Comparison of ENCODE assay signal across 1 cellular context in genomic region chr17:19364699-19365498, GRCh38.
A peak's percentile ranks its signal among the peaks of the same experiment; 100 is the strongest.
TF ChIP-seq lines count a peak whose summit lies in the region.

No MANE protein-coding gene starts in this region.

TF ChIP-seq in HepG2, 621 proteins besides CTCF, POLR2A, EP300 and RAD21 (continued from another document):
- TF ChIP-seq ZNF280B (CRISPR knock-in tag; IDR thresholded peaks at IDR 0.05; ENCODE audit: borderline replicate concordance) (no peak), ZNF652 (CRISPR knock-in tag; IDR thresholded peaks at IDR 0.05; ENCODE audit: borderline replicate concordance, low read depth) (no peak), ZNF547 (CRISPR knock-in tag; IDR thresholded peaks at IDR 0.05) (peak; percentile 51; the same call in 1 of the 2 replicates), ZNF501 (CRISPR knock-in tag; IDR thresholded peaks at IDR 0.05) (peak; percentile 35; the same call in 1 of the 2 replicates), ZNF710 (CRISPR knock-in tag; IDR thresholded peaks at IDR 0.05; ENCODE audit: borderline replicate concordance) (0 out of 2 replicates have a peak, but pooled peaks have one; percentile 49), ZNF644 (CRISPR knock-in tag; IDR thresholded peaks at IDR 0.05; ENCODE audit: low read depth) (0 out of 2 replicates have a peak, but pooled peaks have one; percentile 30), PITX1 (CRISPR knock-in tag; IDR thresholded peaks at IDR 0.05) (no peak), NFIC (IDR thresholded peaks at IDR 0.05; ENCODE audit: low read length) (no peak), REL (CRISPR knock-in tag; conservative IDR thresholded peaks at IDR 0.05) (no peak), ZNF224 (CRISPR knock-in tag; IDR thresholded peaks at IDR 0.05) (no peak), ZNF598 (CRISPR knock-in tag; IDR thresholded peaks at IDR 0.05; ENCODE audit: borderline replicate concordance) (no peak; the same call in 1 of the 2 replicates), ZNF337 (CRISPR knock-in tag; IDR thresholded peaks at IDR 0.05; ENCODE audit: borderline replicate concordance, low read depth) (no peak), ZNF589 (CRISPR knock-in tag; conservative IDR thresholded peaks at IDR 0.05) (no peak), MAF1 (CRISPR knock-in tag; IDR thresholded peaks at IDR 0.05; ENCODE audit: borderline replicate concordance) (no peak), ZIK1 (CRISPR knock-in tag; IDR thresholded peaks at IDR 0.05; ENCODE audit: borderline replicate concordance, low read depth) (no peak), RBM22 (optimal IDR thresholded peaks at IDR 0.05; ENCODE audit: low read length) (no peak), MIXL1 (CRISPR knock-in tag; IDR thresholded peaks at IDR 0.05) (no peak), ZNF580 (CRISPR knock-in tag; IDR thresholded peaks at IDR 0.05; ENCODE audit: borderline replicate concordance, low read depth) (no peak), REXO4 (CRISPR knock-in tag; IDR thresholded peaks at IDR 0.05; ENCODE audit: borderline replicate concordance) (no peak), MEIS1 (CRISPR knock-in tag; IDR thresholded peaks at IDR 0.05; ENCODE audit: borderline replicate concordance) (no peak), MYPOP (CRISPR knock-in tag; IDR thresholded peaks at IDR 0.05) (no peak), ZNF768 (CRISPR knock-in tag; IDR thresholded peaks at IDR 0.05) (no peak), ZNF780A (CRISPR knock-in tag; IDR thresholded peaks at IDR 0.05) (no peak), THYN1 (CRISPR knock-in tag; IDR thresholded peaks at IDR 0.05; ENCODE audit: borderline replicate concordance, low read depth) (no peak), ZNF747 (CRISPR knock-in tag; IDR thresholded peaks at IDR 0.05; ENCODE audit: borderline replicate concordance) (no peak), TRIM22 (IDR thresholded peaks at IDR 0.05) (no peak), ZNF75D (CRISPR knock-in tag; IDR thresholded peaks at IDR 0.05; ENCODE audit: borderline replicate concordance) (no peak), TBP (CRISPR knock-in tag; IDR thresholded peaks at IDR 0.05) (no peak), HMGA1 (CRISPR knock-in tag; conservative IDR thresholded peaks at IDR 0.05) (no peak), NR2C2 (CRISPR knock-in tag; IDR thresholded peaks at IDR 0.05; ENCODE audit: borderline replicate concordance) (no peak), NR2F1 (CRISPR knock-in tag; IDR thresholded peaks at IDR 0.05) (no peak), ZNF883 (CRISPR knock-in tag; IDR thresholded peaks at IDR 0.05; ENCODE audit: not compliant biosample characterization) (no peak), SAP130 (CRISPR knock-in tag; IDR thresholded peaks at IDR 0.05; ENCODE audit: low read depth) (peak; percentile 33; the same call in 1 of the 2 replicates), SKI (IDR thresholded peaks at IDR 0.05; ENCODE audit: partially characterized antibody) (no peak), POLR2AphosphoS2 (IDR thresholded peaks at IDR 0.05; ENCODE audit: low read depth, low read length) (no peak), SIX4 (CRISPR knock-in tag; IDR thresholded peaks at IDR 0.05) (peak; percentile 98), ZNF749 (CRISPR knock-in tag; IDR thresholded peaks at IDR 0.05; ENCODE audit: borderline replicate concordance) (no peak), MED13 (CRISPR knock-in tag; IDR thresholded peaks at IDR 0.05) (0 out of 2 replicates have a peak, but pooled peaks have one; percentile 55), ZNF230 (CRISPR knock-in tag; IDR thresholded peaks at IDR 0.05) (no peak), YY1 (IDR thresholded peaks at IDR 0.05; ENCODE audit: insufficient read depth, insufficient replicate concordance, low read depth, low read length) (no peak), ZNF512B (CRISPR knock-in tag; IDR thresholded peaks at IDR 0.05; ENCODE audit: borderline replicate concordance) (no peak), ZBTB26 (CRISPR knock-in tag; IDR thresholded peaks at IDR 0.05; ENCODE audit: borderline replicate concordance) (no peak), SATB2 (CRISPR knock-in tag; IDR thresholded peaks at IDR 0.05) (no peak), SRY (CRISPR knock-in tag; IDR thresholded peaks at IDR 0.05) (no peak), RNF2 (conservative IDR thresholded peaks at IDR 0.05; ENCODE audit: low read depth) (no peak), ZC3H4 (CRISPR knock-in tag; IDR thresholded peaks at IDR 0.05; ENCODE audit: borderline replicate concordance) (no peak), KAT8 (CRISPR knock-in tag; IDR thresholded peaks at IDR 0.05) (no peak), ZNF607 (CRISPR knock-in tag; IDR thresholded peaks at IDR 0.05; ENCODE audit: borderline replicate concordance) (no peak), MTA1 (CRISPR knock-in tag; IDR thresholded peaks at IDR 0.05; ENCODE audit: borderline replicate concordance) (peak; percentile 56; the same call in 1 of the 2 replicates), ZNF670 (CRISPR knock-in tag; IDR thresholded peaks at IDR 0.05; ENCODE audit: borderline replicate concordance) (no peak), NPAS2 (CRISPR knock-in tag; IDR thresholded peaks at IDR 0.05; ENCODE audit: borderline replicate concordance) (no peak), ZFP36L2 (CRISPR knock-in tag; IDR thresholded peaks at IDR 0.05) (no peak), ZNF619 (CRISPR knock-in tag; IDR thresholded peaks at IDR 0.05) (no peak), ZNF781 (CRISPR knock-in tag; IDR thresholded peaks at IDR 0.05; ENCODE audit: borderline replicate concordance, not compliant biosample characterization) (no peak), CCDC6 (CRISPR knock-in tag; IDR thresholded peaks at IDR 0.05) (no peak), KMT2B (CRISPR knock-in tag; IDR thresholded peaks at IDR 0.05) (no peak), ETV5 (CRISPR knock-in tag; IDR thresholded peaks at IDR 0.05; ENCODE audit: borderline replicate concordance) (no peak)
